In the genomic region with DNA sequence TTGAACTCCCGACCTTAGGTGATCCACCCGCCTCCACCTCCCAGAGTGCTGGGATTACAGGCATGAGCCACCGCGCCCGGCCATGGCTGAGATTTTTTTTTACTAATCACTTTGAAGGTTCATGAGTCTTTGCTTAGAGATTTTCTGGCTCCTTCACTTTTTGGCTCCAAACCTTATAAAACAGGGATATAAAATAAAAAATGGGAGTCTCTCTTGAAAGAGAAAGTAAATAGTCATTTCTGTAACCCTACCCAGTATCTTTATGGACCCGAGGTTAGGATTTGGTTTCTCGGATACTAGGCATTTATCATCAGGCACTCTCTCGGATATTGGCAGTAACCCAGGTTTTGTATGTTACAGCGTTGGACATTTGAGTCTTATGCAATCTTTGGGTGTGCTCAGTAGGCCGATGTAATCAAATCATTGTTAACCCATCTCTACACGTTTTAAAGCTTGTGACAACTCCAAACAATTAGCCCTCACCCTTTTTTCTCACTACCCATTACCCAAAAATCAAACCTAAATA, we compare ENCODE assay signal across 11 cellular contexts. TPM values are rescaled to one million over a fixed set of nuclear protein-coding genes. Genes with fewer than 3 reads are reported as not detected.
A peak's percentile ranks its signal among the peaks of the same experiment; 100 is the strongest.
DNase-seq lines count a peak whose midpoint lies in the region; ATAC-seq, FAIRE-seq and TF ChIP-seq lines count a peak whose summit lies in the region.
"Had no signal": no experiment of that assay in that cellular context is flagged by ENCODE, and none has a peak within 500 bp of the region (broad histone marks: within the 10 kb centered on the region; RNA-seq: fewer than 3 reads in every experiment).

No MANE protein-coding gene starts in this region.

- CTCF ChIA-PET in WTC11 (lab: Charles Lee) = interaction anchor here (0.8 kb wide), 1 partner anchor 24 kb away, joined by 3 read pairs; no protein-coding TSS in a partner anchor

- no peak for FAIRE-seq in small intestine (lab: Jason Lieb, UNC)

- WGBS in small intestine, 3 donors = 18 to 34% (median 20%) methylated on average over 11 of the region's 11 CpGs

- no peaks in the 10 kb centered on the region for H3K9me3 Mint-ChIP-seq in WTC11
- H3K9me3 Mint-ChIP-seq: activated B cell treated with CpG ODN at 0.5 μM for 24 hours, IgD-negative memory B cell had no signal

- no peak overlapping the region for H3K4me3 ChIP-seq in small intestine (ENCODE audit: low read depth in 1 of 2, low read length in 2 of 2)

- H3K4me1 Mint-ChIP-seq in WTC11 = peaks cover 29% of the 10 kb centered on the region
- H3K4me1 Mint-ChIP-seq: activated B cell treated with CpG ODN at 0.5 μM for 24 hours, IgD-negative memory B cell had no signal

- H3K27ac Mint-ChIP-seq in WTC11 = no peak overlapping the region
- H3K27ac Mint-ChIP-seq: activated B cell treated with CpG ODN at 0.5 μM for 24 hours, IgD-negative memory B cell had no signal

- ATAC-seq in Right ventricle myocardium superior (ENCODE audit: poor library complexity) = peak; percentile 78
- ATAC-seq in WTC11 = no peak

- H3K4me3 Mint-ChIP-seq in WTC11 = no peak overlapping the region
- H3K4me3 Mint-ChIP-seq: activated B cell treated with CpG ODN at 0.5 μM for 24 hours, IgD-negative memory B cell had no signal

- H3K4me1 ChIP-seq in small intestine (ENCODE audit: control insufficient read depth in 2 of 2, insufficient read depth in 1 of 2, low read depth in 1 of 2, low read length in 1 of 2) = peaks cover 0 to 2% of the 10 kb centered on the region in 2 donors

- TF ChIP-seq CTCF in WTC11 (IDR thresholded peaks at IDR 0.05) = no peak

- no peaks in the 10 kb centered on the region for H3K36me3 Mint-ChIP-seq in WTC11
- H3K36me3 Mint-ChIP-seq: IgD-negative memory B cell had no signal

- no peaks in the 10 kb centered on the region for H3K27me3 Mint-ChIP-seq in WTC11 (ENCODE audit: low read depth)

- peak; percentile 20 for DNase-seq in HPDE6-E6E7 (ENCODE audit: extremely low spot score)
- peak; percentile 16 to 46 for DNase-seq in SHP77 (lab: John Stamatoyannopoulos, UW)
- no peak for DNase-seq in Right ventricle myocardium superior
- peak; percentile 84 for DNase-seq in small intestine
- DNase-seq in activated T-cell treated with anti-CD3 and anti-CD28 coated beads, Interleukin-2, amount 50 U/mL, for 48 hours = no peak
- no peak for DNase-seq in WTC11 (ENCODE audit: low spot score)
- DNase-seq in stimulated activated CD4-positive, alpha-beta T cell treated with anti-CD3 and anti-CD28 coated beads, Interleukin-1b, Interleukin-23, amount 100 ng/mL, for 48 hours = no peak
- DNase-seq in 8988T = no peak
- DNase-seq: activated B cell treated with CpG ODN at 0.5 μM for 24 hours; effector memory CD4-positive, alpha-beta T cell had no signal

- H3K9me3 ChIP-seq in small intestine (ENCODE audit: control insufficient read depth, low read depth) = no peaks in the 10 kb centered on the region

- no peaks in the 10 kb centered on the region for H3K27me3 ChIP-seq in small intestine (ENCODE audit: control insufficient read depth in 2 of 2, insufficient read depth in 2 of 2, low read length in 2 of 2)

- no peak overlapping the region for H3K27ac ChIP-seq in small intestine (ENCODE audit: low read depth in 1 of 2, low read length in 1 of 2)

- intact Hi-C loops in Right ventricle myocardium superior (cut with DNase I) = no loop called here

- H3K36me3 ChIP-seq in small intestine (ENCODE audit: control insufficient read depth in 2 of 2, insufficient read depth in 2 of 2, low read length in 2 of 2) = no peaks in the 10 kb centered on the region

- POLR2A ChIA-PET in WTC11 (lab: Charles Lee) = no interaction called here

TF ChIP-seq in WTC11, 78 proteins besides CTCF, POLR2A, EP300 and RAD21:
- TF ChIP-seq TEAD1 (CRISPR knock-in tag; IDR thresholded peaks at IDR 0.05) (no peak), NFATC4 (CRISPR knock-in tag; IDR thresholded peaks at IDR 0.05) (no peak), MYBL2 (CRISPR knock-in tag; IDR thresholded peaks at IDR 0.05) (no peak), ZNF138 (CRISPR knock-in tag; conservative IDR thresholded peaks at IDR 0.05) (no peak), MXD4 (CRISPR knock-in tag; IDR thresholded peaks at IDR 0.05; ENCODE audit: borderline replicate concordance) (no peak)
- TF ChIP-seq, protein P1, sequence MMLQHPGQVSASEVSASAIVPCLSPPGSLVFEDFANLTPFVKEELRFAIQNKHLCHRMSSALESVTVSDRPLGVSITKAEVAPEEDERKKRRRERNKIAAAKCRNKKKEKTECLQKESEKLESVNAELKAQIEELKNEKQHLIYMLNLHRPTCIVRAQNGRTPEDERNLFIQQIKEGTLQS (CRISPR knock-in tag; conservative IDR thresholded peaks at IDR 0.05) = no peak

RNA-seq across cellular contexts. Expression of gene STXBP1, which starts 25.3 kb away (rescaled TPM):
- 50.9 TPM for total RNA-seq in Right ventricle myocardium superior
- 10 to 100 TPM in 1 of 3 donors, 1 to 10 TPM in 1, under 1 TPM in 1; 0.89 to 14.3 (median 1.9) TPM for polyA plus RNA-seq in small intestine
- 37.1 to 45.6 TPM (median 40.3 TPM) in 3 replicates for total RNA-seq in WTC11 (2021)

Comparison
In these comparisons a context has a peak if more than half of its experiments do, and no peak if none do; other contexts are left out.
1. DNase-seq: peak in HPDE6-E6E7 (single experiment), SHP77 (2 of 2) and small intestine (single experiment); none in Right ventricle myocardium superior (single experiment), activated T-cell treated with anti-CD3 and anti-CD28 coated beads, Interleukin-2, amount 50 U/mL, for 48 hours (0 of 2), WTC11 (single experiment), stimulated activated CD4-positive, alpha-beta T cell treated with anti-CD3 and anti-CD28 coated beads, Interleukin-1b, Interleukin-23, amount 100 ng/mL, for 48 hours (single experiment) and 8988T (single experiment).